ENCODE assay signal across 24 cellular contexts in genomic region chr1:106226550-106226949, GRCh38.
"Had no signal": no experiment of that assay in that cellular context is flagged by ENCODE, and none has a peak within 500 bp of the region (broad histone marks: within the 10 kb centered on the region; RNA-seq: fewer than 3 reads in every experiment).

No MANE protein-coding gene starts in this region.

- H3K4me3 ChIP-seq: colonic mucosa, coronary artery, dorsolateral prefrontal cortex, esophagus muscularis mucosa, esophagus squamous epithelium, gastrocnemius medialis, gastroesophageal sphincter, heart left ventricle, heart right ventricle had no signal

- DNase-seq: colonic mucosa; cortex of kidney; dermis blood vessel endothelial cell; dorsolateral prefrontal cortex; effector CD4-positive, alpha-beta T cell; effector CD8-positive, alpha-beta T cell; effector memory CD4-positive, alpha-beta T cell; effector memory CD8-positive, alpha-beta T cell; endodermal cell; erythroblast; esophagus squamous epithelium; foreskin fibroblast; foreskin keratinocyte; foreskin melanocyte; gastrocnemius medialis; glutamatergic neuron; head of caudate nucleus; heart left ventricle; heart right ventricle had no signal

- H3K27ac ChIP-seq: colonic mucosa, coronary artery, dorsolateral prefrontal cortex, epithelial cell of prostate, esophagus muscularis mucosa, esophagus squamous epithelium, foreskin keratinocyte, gastrocnemius medialis, gastroesophageal sphincter, heart left ventricle, heart right ventricle had no signal

- H3K27me3 ChIP-seq: colonic mucosa, dorsolateral prefrontal cortex, esophagus muscularis mucosa, esophagus squamous epithelium, foreskin keratinocyte, gastrocnemius medialis, gastroesophageal sphincter, heart left ventricle, heart right ventricle had no signal

- ATAC-seq: effector memory CD8-positive, alpha-beta T cell; esophagus mucosa; foreskin keratinocyte; gastrocnemius medialis; gastroesophageal sphincter; heart left ventricle; heart right ventricle had no signal

- H3K36me3 ChIP-seq: colonic mucosa, esophagus muscularis mucosa, esophagus squamous epithelium, gastrocnemius medialis, gastroesophageal sphincter, heart left ventricle, heart right ventricle had no signal

- H3K9me3 ChIP-seq: colonic mucosa, esophagus muscularis mucosa, esophagus squamous epithelium, gastrocnemius medialis, gastroesophageal sphincter, heart left ventricle had no signal
